ENCODE assay signal across 16 cellular contexts in the genomic region with DNA sequence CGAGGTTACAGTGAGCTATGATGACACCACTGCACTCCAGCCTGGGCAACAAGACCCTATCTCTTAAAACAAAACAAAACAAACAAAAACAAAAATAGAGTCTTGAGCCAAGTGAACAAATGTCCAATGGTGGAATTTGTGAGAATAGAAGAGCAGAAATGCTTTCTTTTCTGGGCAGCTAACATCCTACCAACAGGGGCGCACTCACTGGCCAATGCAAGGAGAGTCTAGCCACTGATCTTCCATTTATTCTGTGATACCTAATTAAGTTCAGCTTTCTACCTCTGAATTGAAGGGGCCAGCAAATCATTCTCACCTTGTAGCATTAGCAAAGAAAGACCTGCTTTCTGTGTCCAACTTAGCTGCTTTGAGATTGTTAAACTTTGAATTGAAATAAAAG.
A peak's percentile ranks its signal among the peaks of the same experiment; 100 is the strongest.
DNase-seq lines count a peak whose midpoint lies in the region; FAIRE-seq and TF ChIP-seq lines count a peak whose summit lies in the region.
"Had no signal": no experiment of that assay in that cellular context is flagged by ENCODE, and none has a peak within 500 bp of the region (broad histone marks: within the 10 kb centered on the region; RNA-seq: fewer than 3 reads in every experiment).

No MANE protein-coding gene starts in this region.

- H3K9me3 Mint-ChIP-seq in MCF 10A (ENCODE audit: unreplicated experiment) (no peaks in the 10 kb centered on the region), immature natural killer cell (no peaks in the 10 kb centered on the region)
- H3K9me3 Mint-ChIP-seq: CD4-positive, alpha-beta T cell had no signal

- DNase-seq in hepatocyte (ENCODE audit: low spot score) (no peak), GM12892 (ENCODE audit: insufficient read length) (no peak), MCF 10A (ENCODE audit: unreplicated experiment) (no peak), NCI-H2029 (lab: John Stamatoyannopoulos, UW) (no peak), immature natural killer cell (no peak)
- DNase-seq: ACHN; CD4-positive, alpha-beta T cell; DND-41; GDM1 had no signal

- no peaks in the 10 kb centered on the region for H3K9me3 ChIP-seq in hepatocyte (ENCODE audit: low read depth)

- TF ChIP-seq POLR2A in GM12892 (IDR thresholded peaks at IDR 0.05; ENCODE audit: low read depth, low read length): no peak

- 92% methylated on average over 2 of the region's 2 CpGs for WGBS in hepatocyte (ENCODE audit: low lambda C conversion rate, missing lambda C conversion rate)

- POLR2A ChIA-PET in MCF 10A (lab: Yijun Ruan, JAX): interaction anchor here (0.6 to 0.7 kb wide), 2 partner anchors 95 to 399 kb away, joined by 3 read pairs; no protein-coding TSS in a partner anchor

- no peaks in the 10 kb centered on the region for H3K27me3 Mint-ChIP-seq in MCF 10A (ENCODE audit: insufficient read depth, unreplicated experiment)
- H3K27me3 Mint-ChIP-seq in immature natural killer cell (ENCODE audit: low read depth in 3 of 3): peaks cover 2 to 19% (median 8%) of the 10 kb centered on the region in 3 donors

- no peak overlapping the region for H2AFZ ChIP-seq in hepatocyte

- H3K27ac ChIP-seq in C4-2B: peak overlapping the region; percentile 40; the same call in 1 of the 2 replicates
- H3K27ac ChIP-seq in VCaP: peak overlapping the region; percentile 84
- H3K27ac ChIP-seq in hepatocyte: peak overlapping the region; percentile 11
- H3K27ac ChIP-seq: BLaER1 treated with 17β-estradiol and CSF1 and Interleukin-3, amounts not matched to agents 10 nM and 100 nM had no signal

- H3K36me3 ChIP-seq in hepatocyte (replicated peaks; ENCODE audit: insufficient read depth, low read depth): no peaks in the 10 kb centered on the region
- H3K36me3 ChIP-seq: BLaER1 treated with 17β-estradiol and CSF1 and Interleukin-3, amounts not matched to agents 10 nM and 100 nM had no signal

- H3K4me2 ChIP-seq in hepatocyte: no peak overlapping the region
- H3K4me2 ChIP-seq: BLaER1 treated with 17β-estradiol and CSF1 and Interleukin-3, amounts not matched to agents 10 nM and 100 nM had no signal

- H3K27ac Mint-ChIP-seq in MCF 10A (ENCODE audit: low read depth, unreplicated experiment) (no peak overlapping the region), immature natural killer cell (no peak overlapping the region)
- H3K27ac Mint-ChIP-seq: CD4-positive, alpha-beta T cell had no signal

- TF ChIP-seq CTCF in C4-2B (conservative IDR thresholded peaks at IDR 0.05) (peak; percentile 24), LNCAP (IDR thresholded peaks at IDR 0.05) (peak; percentile 23; the same call in 1 of the 2 replicates), VCaP (conservative IDR thresholded peaks at IDR 0.05) (no peak), hepatocyte (IDR thresholded peaks at IDR 0.05; ENCODE audit: poor library complexity) (no peak), MCF 10A (IDR thresholded peaks at IDR 0.05; ENCODE audit: unreplicated experiment) (no peak)

- BruUV-seq in MCF 10A (replicated peaks; lab: Mats Ljungman, UMichigan): no TSS peak

- intact Hi-C loops in MCF 10A (cut with micrococcal nuclease): no loop called here

- H3K4me1 Mint-ChIP-seq in MCF 10A (ENCODE audit: insufficient read depth, unreplicated experiment) (no peaks in the 10 kb centered on the region), immature natural killer cell (peaks cover 0 to 1% of the 10 kb centered on the region in 2 donors)

- H3K79me2 ChIP-seq in hepatocyte: no peaks in the 10 kb centered on the region

- H4K20me1 ChIP-seq in hepatocyte (ENCODE audit: insufficient read depth, poor library complexity, severe bottlenecking): no peaks in the 10 kb centered on the region
- H4K20me1 ChIP-seq: BLaER1 treated with 17β-estradiol and CSF1 and Interleukin-3, amounts not matched to agents 10 nM and 100 nM had no signal

- H3K9me2 ChIP-seq in hepatocyte (replicated peaks; ENCODE audit: insufficient read depth): no peaks in the 10 kb centered on the region

- H3K4me3 ChIP-seq in hepatocyte: no peak overlapping the region
- H3K4me3 ChIP-seq: BLaER1 treated with 17β-estradiol and CSF1 and Interleukin-3, amounts not matched to agents 10 nM and 100 nM had no signal

- H3K4me1 ChIP-seq in hepatocyte (ENCODE audit: insufficient read depth): no peaks in the 10 kb centered on the region
- H3K4me1 ChIP-seq: BLaER1 treated with 17β-estradiol and CSF1 and Interleukin-3, amounts not matched to agents 10 nM and 100 nM had no signal

- CTCF ChIA-PET in MCF 10A (lab: Yijun Ruan, JAX): interaction anchor here (0.6 kb wide), 1 partner anchor 112 kb away, joined by 3 read pairs; no protein-coding TSS in a partner anchor

- H3K27me3 ChIP-seq in hepatocyte: no peaks in the 10 kb centered on the region

- no peak overlapping the region for H3K4me3 Mint-ChIP-seq in MCF 10A (ENCODE audit: unreplicated experiment)
- no peak overlapping the region for H3K4me3 Mint-ChIP-seq in immature natural killer cell
- H3K4me3 Mint-ChIP-seq: CD4-positive, alpha-beta T cell had no signal

- H3K36me3 Mint-ChIP-seq in MCF 10A (ENCODE audit: insufficient read depth, unreplicated experiment): no peaks in the 10 kb centered on the region
- H3K36me3 Mint-ChIP-seq in immature natural killer cell: peaks cover 0 to 5% (median 0%) of the 10 kb centered on the region in 3 donors

- FAIRE-seq in GM12892 (lab: Jason Lieb, UNC): no peak
- FAIRE-seq: H54, HepG2, HTR-8/SVneo had no signal

Comparison
In these comparisons a context has a peak if more than half of its experiments do, and no peak if none do; other contexts are left out.
1. H3K27ac ChIP-seq: peak in every context shown above with its lines; median percentile 84 in VCaP; 40 in C4-2B; 11 in hepatocyte.
2. CTCF ChIP-seq: peak in C4-2B (single experiment) and LNCAP (single experiment); none in VCaP (single experiment), hepatocyte (single experiment) and MCF 10A (single experiment).